In genomic region chr19:38587562-38587961, GRCh38 we compare ENCODE assay signal across 25 cellular contexts. TPM values are rescaled to one million over a fixed set of nuclear protein-coding genes. Genes with fewer than 3 reads are reported as not detected.
DNase-seq lines count a peak whose midpoint lies in the region; ATAC-seq and TF ChIP-seq lines count a peak whose summit lies in the region.
"Had no signal": no experiment of that assay in that cellular context is flagged by ENCODE, and none has a peak within 500 bp of the region (broad histone marks: within the 10 kb centered on the region; RNA-seq: fewer than 3 reads in every experiment).

No MANE protein-coding gene starts in this region.

- H3K36me3 ChIP-seq in endodermal cell (ENCODE audit: control insufficient read depth, insufficient read depth, low read length) = no peaks in the 10 kb centered on the region

- H3K27ac ChIP-seq in endodermal cell (ENCODE audit: low read depth, low read length) = no peak overlapping the region
- H3K27ac ChIP-seq: GM23248, HL-60, KMS-11, RWPE1, SK-N-MC had no signal

- no peaks in the 10 kb centered on the region for H3K27me3 ChIP-seq in endodermal cell (ENCODE audit: control insufficient read depth, insufficient read depth, low read length, poor library complexity, severe bottlenecking)

- peak overlapping the region; percentile 72 for H3K27ac Mint-ChIP-seq in activated naive CD4-positive, alpha-beta T cell treated with anti-CD3 and anti-CD28 coated beads, Interleukin-2, amount 50 U/mL, for 24 hours
- H3K27ac Mint-ChIP-seq in T-cell (peak overlapping the region; percentile 1 to 49), endodermal cell (no peak overlapping the region)
- H3K27ac Mint-ChIP-seq in activated T-helper 2 cell treated with anti-CD3 and anti-CD28 coated beads, Interferon-gamma antibody, Interleukin-2, Interleukin-4, amounts not matched to agents 10 μg/mL and 5 μg/mL and 100 μg/mL, durations not matched to agents 14 hours and 24 hours and 36 hours = peak overlapping the region; percentile 18
- peak overlapping the region; percentile 24 for H3K27ac Mint-ChIP-seq in stimulated activated effector memory CD8-positive, alpha-beta T cell treated with anti-CD3 and anti-CD28 coated beads, Interleukin-12 subunit alpha, Interleukin-12 subunit beta, amount 100 ng/mL, for 72 hours
- H3K27ac Mint-ChIP-seq: IgD-negative memory B cell had no signal

- H3K36me3 Mint-ChIP-seq in activated naive CD4-positive, alpha-beta T cell treated with anti-CD3 and anti-CD28 coated beads, Interleukin-2, amount 50 U/mL, for 24 hours = peaks cover 4% of the 10 kb centered on the region
- H3K36me3 Mint-ChIP-seq in T-cell = peaks cover 23% of the 10 kb centered on the region
- H3K36me3 Mint-ChIP-seq in activated T-helper 2 cell treated with anti-CD3 and anti-CD28 coated beads, Interferon-gamma antibody, Interleukin-2, Interleukin-4, amounts not matched to agents 10 μg/mL and 5 μg/mL and 100 μg/mL, durations not matched to agents 14 hours and 24 hours and 36 hours (ENCODE audit: low read depth) = peaks cover 39% of the 10 kb centered on the region
- peaks cover 69% of the 10 kb centered on the region for H3K36me3 Mint-ChIP-seq in stimulated activated effector memory CD8-positive, alpha-beta T cell treated with anti-CD3 and anti-CD28 coated beads, Interleukin-12 subunit alpha, Interleukin-12 subunit beta, amount 100 ng/mL, for 72 hours
- no peaks in the 10 kb centered on the region for H3K36me3 Mint-ChIP-seq in endodermal cell (ENCODE audit: low read depth)

- no peaks in the 10 kb centered on the region for H3K9me3 Mint-ChIP-seq in activated naive CD4-positive, alpha-beta T cell treated with anti-CD3 and anti-CD28 coated beads, Interleukin-2, amount 50 U/mL, for 24 hours
- H3K9me3 Mint-ChIP-seq in T-cell (no peaks in the 10 kb centered on the region), endodermal cell (no peaks in the 10 kb centered on the region)
- H3K9me3 Mint-ChIP-seq in activated T-helper 2 cell treated with anti-CD3 and anti-CD28 coated beads, Interferon-gamma antibody, Interleukin-2, Interleukin-4, amounts not matched to agents 10 μg/mL and 5 μg/mL and 100 μg/mL, durations not matched to agents 14 hours and 24 hours and 36 hours = no peaks in the 10 kb centered on the region
- no peaks in the 10 kb centered on the region for H3K9me3 Mint-ChIP-seq in stimulated activated effector memory CD8-positive, alpha-beta T cell treated with anti-CD3 and anti-CD28 coated beads, Interleukin-12 subunit alpha, Interleukin-12 subunit beta, amount 100 ng/mL, for 72 hours
- H3K9me3 Mint-ChIP-seq: IgD-negative memory B cell had no signal

- no peaks in the 10 kb centered on the region for H3K9me3 ChIP-seq in endodermal cell (ENCODE audit: control insufficient read depth, low read length)

- no peak for TF ChIP-seq CTCF in endodermal cell (conservative IDR thresholded peaks at IDR 0.05)

- H3K4me1 ChIP-seq in endodermal cell (ENCODE audit: control insufficient read depth, insufficient read depth, low read length) = no peaks in the 10 kb centered on the region

- POLR2A ChIA-PET in T-cell (lab: Charles Lee) = no interaction called here

- intact Hi-C loops in activated T-helper 2 cell treated with anti-CD3 and anti-CD28 coated beads, Interferon-gamma antibody, Interleukin-2, Interleukin-4, amounts not matched to agents 10 μg/mL and 5 μg/mL and 100 μg/mL, durations not matched to agents 14 hours and 24 hours and 36 hours (cut with micrococcal nuclease) = no loop called here

- H3K4me1 Mint-ChIP-seq in activated naive CD4-positive, alpha-beta T cell treated with anti-CD3 and anti-CD28 coated beads, Interleukin-2, amount 50 U/mL, for 24 hours = peaks cover 4% of the 10 kb centered on the region
- H3K4me1 Mint-ChIP-seq in T-cell (peaks cover 4 to 6% (median 4%) of the 10 kb centered on the region in 3 donors), endodermal cell (no peaks in the 10 kb centered on the region)
- peaks cover 5% of the 10 kb centered on the region for H3K4me1 Mint-ChIP-seq in activated T-helper 2 cell treated with anti-CD3 and anti-CD28 coated beads, Interferon-gamma antibody, Interleukin-2, Interleukin-4, amounts not matched to agents 10 μg/mL and 5 μg/mL and 100 μg/mL, durations not matched to agents 14 hours and 24 hours and 36 hours (ENCODE audit: low read depth)
- peaks cover 13% of the 10 kb centered on the region for H3K4me1 Mint-ChIP-seq in stimulated activated effector memory CD8-positive, alpha-beta T cell treated with anti-CD3 and anti-CD28 coated beads, Interleukin-12 subunit alpha, Interleukin-12 subunit beta, amount 100 ng/mL, for 72 hours

- no peak overlapping the region for H3K4me3 Mint-ChIP-seq in activated naive CD4-positive, alpha-beta T cell treated with anti-CD3 and anti-CD28 coated beads, Interleukin-2, amount 50 U/mL, for 24 hours
- H3K4me3 Mint-ChIP-seq in T-cell (no peak overlapping the region), endodermal cell (no peak overlapping the region)
- no peak overlapping the region for H3K4me3 Mint-ChIP-seq in activated T-helper 2 cell treated with anti-CD3 and anti-CD28 coated beads, Interferon-gamma antibody, Interleukin-2, Interleukin-4, amounts not matched to agents 10 μg/mL and 5 μg/mL and 100 μg/mL, durations not matched to agents 14 hours and 24 hours and 36 hours (ENCODE audit: low read depth)
- no peak overlapping the region for H3K4me3 Mint-ChIP-seq in stimulated activated effector memory CD8-positive, alpha-beta T cell treated with anti-CD3 and anti-CD28 coated beads, Interleukin-12 subunit alpha, Interleukin-12 subunit beta, amount 100 ng/mL, for 72 hours
- H3K4me3 Mint-ChIP-seq: IgD-negative memory B cell had no signal

- ATAC-seq in T-cell (replicated peaks in 1 of 4) = no peak
- ATAC-seq in stimulated activated effector memory CD8-positive, alpha-beta T cell treated with anti-CD3 and anti-CD28 coated beads, Interleukin-12 subunit alpha, Interleukin-12 subunit beta, amount 100 ng/mL, for 72 hours = no peak
- ATAC-seq: Panc1 had no signal

- no peak overlapping the region for H3K9ac ChIP-seq in endodermal cell (ENCODE audit: extremely low read depth, low read length, poor library complexity, severe bottlenecking)
- H3K9ac ChIP-seq: GM23248, KMS-11 had no signal

- H3K27me3 Mint-ChIP-seq in activated naive CD4-positive, alpha-beta T cell treated with anti-CD3 and anti-CD28 coated beads, Interleukin-2, amount 50 U/mL, for 24 hours = no peaks in the 10 kb centered on the region
- H3K27me3 Mint-ChIP-seq in T-cell (no peaks in the 10 kb centered on the region), endodermal cell (ENCODE audit: insufficient read depth) (no peaks in the 10 kb centered on the region)
- no peaks in the 10 kb centered on the region for H3K27me3 Mint-ChIP-seq in activated T-helper 2 cell treated with anti-CD3 and anti-CD28 coated beads, Interferon-gamma antibody, Interleukin-2, Interleukin-4, amounts not matched to agents 10 μg/mL and 5 μg/mL and 100 μg/mL, durations not matched to agents 14 hours and 24 hours and 36 hours (ENCODE audit: low read depth)
- H3K27me3 Mint-ChIP-seq: IgD-negative memory B cell had no signal

- WGBS in endodermal cell (ENCODE audit: insufficient coverage in 1 of 2, insufficient read length in 1 of 2), 2 experiments = 93 to 100% methylated on average over 1 of the region's 2 CpGs

- H3K4me3 ChIP-seq in endodermal cell (ENCODE audit: low read length) = no peak overlapping the region
- H3K4me3 ChIP-seq: GM23248, SK-N-MC had no signal

- CTCF ChIA-PET in T-cell (lab: Charles Lee) = no interaction called here

- DNase-seq in activated naive CD4-positive, alpha-beta T cell (lab: John Stamatoyannopoulos, UW) = no peak
- DNase-seq in T-cell (no peak), endodermal cell (no peak)
- no peak for DNase-seq in activated T-helper 2 cell treated with anti-CD3 and anti-CD28 coated beads, Interferon-gamma antibody, Interleukin-2, Interleukin-4, amounts not matched to agents 10 μg/mL and 5 μg/mL and 100 μg/mL, durations not matched to agents 14 hours and 24 hours and 36 hours (ENCODE audit: low spot score)
- DNase-seq in stimulated activated effector memory CD8-positive, alpha-beta T cell treated with anti-CD3 and anti-CD28 coated beads, Interleukin-12 subunit alpha, Interleukin-12 subunit beta, amount 100 ng/mL, for 72 hours (ENCODE audit: low spot score in 2 of 2) = no peak
- no peak for DNase-seq in stimulated activated CD4-positive, alpha-beta T cell treated with anti-CD3 and anti-CD28 coated beads, Interleukin-4, amount 100 ng/mL, for 1 hour
- DNase-seq: AML-193, C1 segment of cervical spinal cord, GM23248, H7, MM.1S, NCI-H1048, NCI-H1417, NCI-H1694, NCI-H2029 treated with DMSO at 0.1 percent for 48 hours, NCI-H510A, NCI-H69, SHP77 had no signal

RNA-seq across cellular contexts. Expression of gene MAP4K1, which starts 30.2 kb away (rescaled TPM):
- total RNA-seq in T-cell (100 to 1,000 TPM; 243 to 417 (median 329) TPM), endodermal cell (10 to 100 TPM; 12.3 to 17.8 TPM)
- total RNA-seq in activated T-helper 2 cell treated with anti-CD3 and anti-CD28 coated beads, Interferon-gamma antibody, Interleukin-2, Interleukin-4, amounts not matched to agents 10 μg/mL and 5 μg/mL and 100 μg/mL, durations not matched to agents 14 hours and 24 hours and 36 hours = 181 and 187 TPM in 2 replicates
- polyA plus RNA-seq in endodermal cell (2013, experiment 1 of 2) = 3.8 TPM
- 5.5 TPM for polyA plus RNA-seq in endodermal cell (2013, experiment 2 of 2)
- total RNA-seq: GM23248 had no signal

RNA-seq across cellular contexts. Expression of gene EIF3K, which starts 31.4 kb away (rescaled TPM):
- total RNA-seq in T-cell = 100 to 1,000 TPM; 317 to 352 (median 319) TPM
- 285 and 287 TPM in 2 replicates for total RNA-seq in activated T-helper 2 cell treated with anti-CD3 and anti-CD28 coated beads, Interferon-gamma antibody, Interleukin-2, Interleukin-4, amounts not matched to agents 10 μg/mL and 5 μg/mL and 100 μg/mL, durations not matched to agents 14 hours and 24 hours and 36 hours
- total RNA-seq in endodermal cell = 100 to 1,000 TPM; 303 to 334 TPM
- 248 TPM for polyA plus RNA-seq in endodermal cell (2013, experiment 1 of 2)
- polyA plus RNA-seq in endodermal cell (2013, experiment 2 of 2) = 218 TPM

RNA-seq across cellular contexts. Expression of gene ACTN4, which starts 59.9 kb away (rescaled TPM):
- total RNA-seq in T-cell (100 to 1,000 TPM in 4 of 5 donors, 10 to 100 TPM in 1; 100.0 to 201 (median 175) TPM), endodermal cell (100 to 1,000 TPM; 378 to 437 TPM)
- total RNA-seq in activated T-helper 2 cell treated with anti-CD3 and anti-CD28 coated beads, Interferon-gamma antibody, Interleukin-2, Interleukin-4, amounts not matched to agents 10 μg/mL and 5 μg/mL and 100 μg/mL, durations not matched to agents 14 hours and 24 hours and 36 hours = 329 and 334 TPM in 2 replicates
- polyA plus RNA-seq in endodermal cell (2013, experiment 1 of 2) = 322 TPM
- 298 TPM for polyA plus RNA-seq in endodermal cell (2013, experiment 2 of 2)
